In the genomic region with DNA sequence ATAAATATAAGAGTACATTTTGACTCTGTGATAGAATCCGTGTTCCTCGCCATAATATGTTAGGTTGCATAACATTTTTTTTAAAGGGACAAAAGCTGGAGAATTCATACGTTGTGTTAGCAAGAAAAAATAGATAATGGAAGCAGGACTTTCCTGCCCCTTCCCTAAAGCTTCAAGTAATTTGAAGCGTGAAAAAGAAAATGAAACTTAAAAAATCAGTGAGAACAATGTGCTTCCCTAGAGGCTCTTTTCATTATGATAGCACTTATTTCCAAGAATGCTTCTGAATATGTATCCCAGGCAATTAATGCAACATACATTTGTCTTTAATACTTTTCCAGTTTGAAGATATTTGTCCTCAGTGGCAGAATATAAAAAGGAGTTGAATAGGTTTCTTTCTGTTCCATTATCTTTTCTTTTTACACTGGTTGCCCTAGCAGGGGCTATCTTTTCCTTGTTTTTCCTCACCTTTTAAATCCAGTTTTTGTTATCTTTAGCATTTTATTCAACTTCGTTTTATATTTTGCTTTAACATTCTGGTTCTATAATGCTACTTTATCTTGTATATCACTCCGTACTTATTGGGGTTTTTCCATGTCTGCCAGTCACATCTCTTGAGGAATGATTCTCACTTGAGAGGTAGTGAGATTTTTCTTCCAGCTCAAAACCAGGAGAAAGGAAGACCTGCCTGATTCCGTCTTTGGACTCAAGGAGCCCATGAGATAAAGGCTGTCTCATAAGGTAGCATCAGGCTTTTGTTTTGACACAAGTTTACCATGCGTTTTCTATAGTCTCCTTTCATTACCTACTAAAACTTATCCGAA, we compare ENCODE assay signal across 8 cellular contexts.
A peak's percentile ranks its signal among the peaks of the same experiment; 100 is the strongest.
DNase-seq lines count a peak whose midpoint lies in the region; ATAC-seq and TF ChIP-seq lines count a peak whose summit lies in the region.

No MANE protein-coding gene starts in this region.

- no peak for DNase-seq in natural killer cell
- DNase-seq in SKM-1 treated with dmso at 0.1 percent for 144 hours (lab: John Stamatoyannopoulos, UW; ENCODE audit: unreplicated experiment): no peak
- DNase-seq in activated effector memory CD4-positive, alpha-beta T cell treated with anti-CD3 and anti-CD28 coated beads, Interleukin-2, amount 50 U/mL, for 16 hours: no peak

- TF ChIP-seq CTCF in natural killer cell (IDR thresholded peaks at IDR 0.05): no peak

- H3K4me3 ChIP-seq in BLaER1 treated with 17β-estradiol and CSF1 and Interleukin-3, amounts not matched to agents 10 nM and 100 nM: peak overlapping the region in 2 of 10 experiments; percentile 2 to 28; a peak in 2 of 20 replicates

- peaks cover 5 to 64% (median 17%) of the 10 kb centered on the region in 10 experiments; a peak in 19 of 20 replicates for H3K4me1 ChIP-seq in BLaER1 treated with 17β-estradiol and CSF1 and Interleukin-3, amounts not matched to agents 10 nM and 100 nM

- peaks cover 0 to 32% (median 13%) of the 10 kb centered on the region in 11 experiments; a peak in 16 of 22 replicates for H3K36me3 ChIP-seq in BLaER1 treated with 17β-estradiol and CSF1 and Interleukin-3, amounts not matched to agents 10 nM and 100 nM

- H4K20me1 ChIP-seq in BLaER1 treated with 17β-estradiol and CSF1 and Interleukin-3, amounts not matched to agents 10 nM and 100 nM: peaks cover 0 to 83% (median 40%) of the 10 kb centered on the region in 11 experiments; a peak in 17 of 22 replicates

- H3K9me3 ChIP-seq in BLaER1 treated with 17β-estradiol and CSF1 and Interleukin-3, amounts not matched to agents 10 nM and 100 nM (replicated peaks in 1 of 11): no peaks in the 10 kb centered on the region

- H3K4me3 Mint-ChIP-seq in dendritic cell treated with granulocyte-macrophage colony-stimulating factor and Interleukin-4, amounts not matched to agents 40 ng/mL and 50 ng/mL, for 4 days: peak overlapping the region; percentile 53
- H3K4me3 Mint-ChIP-seq in natural killer cell: peak overlapping the region; percentile 74

- peaks cover 29% of the 10 kb centered on the region for H3K4me1 Mint-ChIP-seq in dendritic cell treated with granulocyte-macrophage colony-stimulating factor and Interleukin-4, amounts not matched to agents 40 ng/mL and 50 ng/mL, for 4 days (ENCODE audit: low read depth)
- peaks cover 55 to 72% of the 10 kb centered on the region in 2 donors for H3K4me1 Mint-ChIP-seq in natural killer cell

- H3K27ac Mint-ChIP-seq in dendritic cell treated with granulocyte-macrophage colony-stimulating factor and Interleukin-4, amounts not matched to agents 40 ng/mL and 50 ng/mL, for 4 days: peak overlapping the region; percentile 63
- H3K27ac Mint-ChIP-seq in natural killer cell: peak overlapping the region; percentile 88 to 89

- no peaks in the 10 kb centered on the region for H3K27me3 Mint-ChIP-seq in dendritic cell treated with granulocyte-macrophage colony-stimulating factor and Interleukin-4, amounts not matched to agents 40 ng/mL and 50 ng/mL, for 4 days
- no peaks in the 10 kb centered on the region for H3K27me3 Mint-ChIP-seq in natural killer cell (ENCODE audit: low read depth in 2 of 2)

- H3K9me3 Mint-ChIP-seq in dendritic cell treated with granulocyte-macrophage colony-stimulating factor and Interleukin-4, amounts not matched to agents 40 ng/mL and 50 ng/mL, for 4 days: no peaks in the 10 kb centered on the region
- H3K9me3 Mint-ChIP-seq in natural killer cell: no peaks in the 10 kb centered on the region

- intact Hi-C loops in dendritic cell treated with granulocyte-macrophage colony-stimulating factor and Interleukin-4, amounts not matched to agents 40 ng/mL and 50 ng/mL, for 4 days (cut with micrococcal nuclease): no loop called here
- intact Hi-C loops in natural killer cell (cut with micrococcal nuclease): loop anchor here (2.0 kb wide), 1 partner anchor 20 kb away; no protein-coding TSS in a partner anchor

- peak overlapping the region in 7 of 11 experiments; percentile 9 to 28 (median 17); a peak in 8 of 22 replicates for H3K27ac ChIP-seq in BLaER1 treated with 17β-estradiol and CSF1 and Interleukin-3, amounts not matched to agents 10 nM and 100 nM

- peak overlapping the region; percentile 3 to 82 (median 45); a peak in 20 of 22 replicates for H3K4me2 ChIP-seq in BLaER1 treated with 17β-estradiol and CSF1 and Interleukin-3, amounts not matched to agents 10 nM and 100 nM

- H3K9ac ChIP-seq in BLaER1 treated with 17β-estradiol and CSF1 and Interleukin-3, amounts not matched to agents 10 nM and 100 nM: peak overlapping the region in 3 of 11 experiments; percentile 4 to 8 (median 5); a peak in 3 of 22 replicates

- peak; percentile 51 for ATAC-seq in HG03342 (IDR thresholded peaks at IDR 0.05; ENCODE audit: unreplicated experiment)
- ATAC-seq in natural killer cell: peak; percentile 48 to 50 (median 49)
- ATAC-seq in HG02588 (IDR thresholded peaks at IDR 0.05; ENCODE audit: unreplicated experiment): no peak
- no peak for ATAC-seq in HG03175 (IDR thresholded peaks at IDR 0.05; ENCODE audit: unreplicated experiment)

- H3K36me3 Mint-ChIP-seq in dendritic cell treated with granulocyte-macrophage colony-stimulating factor and Interleukin-4, amounts not matched to agents 40 ng/mL and 50 ng/mL, for 4 days (ENCODE audit: low read depth): peaks cover 17% of the 10 kb centered on the region
- peaks cover 4% of the 10 kb centered on the region for H3K36me3 Mint-ChIP-seq in natural killer cell

- H3K27me3 ChIP-seq in BLaER1 treated with 17β-estradiol and CSF1 and Interleukin-3, amounts not matched to agents 10 nM and 100 nM: no peaks in the 10 kb centered on the region

Comparison
In these comparisons a context has a peak if more than half of its experiments do, and no peak if none do; other contexts are left out.
1. ATAC-seq: peak in HG03342 (single experiment) and natural killer cell (3 of 3); none in HG02588 (single experiment) and HG03175 (single experiment).